In genomic region chr7:100967292-100967863, GRCh38 we compare ENCODE assay signal across 17 cellular contexts. TPM values are rescaled to one million over a fixed set of nuclear protein-coding genes. Genes with fewer than 3 reads are reported as not detected.
DNase-seq lines count a peak whose midpoint lies in the region; ATAC-seq and TF ChIP-seq lines count a peak whose summit lies in the region.
"Had no signal": no experiment of that assay in that cellular context is flagged by ENCODE, and none has a peak within 500 bp of the region (broad histone marks: within the 10 kb centered on the region; RNA-seq: fewer than 3 reads in every experiment).

No MANE protein-coding gene starts in this region.

- in situ Hi-C loops in transverse colon (cut with MboI; ENCODE audit: low pct_ligation_motif_present in 1 of 4, low pct_unique_long_range_greater_than_20kb in 1 of 4, low sequenced_read_pairs in 3 of 4), result no loop called here

- H3K36me3 Mint-ChIP-seq in T-helper 17 cell (ENCODE audit: low read depth), result peaks cover 11% of the 10 kb centered on the region
- H3K36me3 Mint-ChIP-seq in immature natural killer cell, result no peaks in the 10 kb centered on the region
- H3K36me3 Mint-ChIP-seq: stimulated activated memory B cell treated with anti-CD40 and anti-IgM and Interleukin-4, amounts not matched to agents 10 μg/mL and 1 μg/mL and 100 μg/mL, for 72 hours had no signal

- no peak for ATAC-seq in Right ventricle myocardium inferior
- no peak for ATAC-seq in left cardiac atrium
- ATAC-seq in T-helper 17 cell, result no peak

- H3K27ac Mint-ChIP-seq in T-helper 17 cell (no peak overlapping the region), immature natural killer cell (no peak overlapping the region)
- H3K27ac Mint-ChIP-seq: stimulated activated memory B cell treated with anti-CD40 and anti-IgM and Interleukin-4, amounts not matched to agents 10 μg/mL and 1 μg/mL and 100 μg/mL, for 72 hours had no signal

- H3K4me3 ChIP-seq in transverse colon, result peak overlapping the region; percentile 35 to 46 (median 40)

- DNase-seq in Right ventricle myocardium inferior (ENCODE audit: missing footprints) (peak; percentile 37), left cardiac atrium (no peak), T-helper 17 cell (no peak), immature natural killer cell (no peak), transverse colon (peak; percentile 47), SKM-1 (lab: John Stamatoyannopoulos, UW; ENCODE audit: unreplicated experiment) (no peak), GF-D8 (lab: John Stamatoyannopoulos, UW) (no peak), NCI-H146 (lab: John Stamatoyannopoulos, UW) (no peak)
- DNase-seq: activated effector memory CD4-positive, alpha-beta T cell treated with Interleukin-2 at 50 U/mL for 16 hours; head of caudate nucleus; KBM-7; lower lobe of right lung; NCI-H2029 had no signal

- H3K4me1 ChIP-seq in transverse colon, result peaks cover 9 to 37% (median 20%) of the 10 kb centered on the region in 4 donors

- 22 to 25% methylated on average over 8 to 13 of the region's 13 CpGs for WGBS in transverse colon (ENCODE audit: low coverage in 1 of 2), 2 donors

- intact Hi-C loops in Right ventricle myocardium inferior (cut with DNase I) (loop anchor here (5.0 kb wide), 1 partner anchor 90 kb away; no protein-coding TSS in a partner anchor), left cardiac atrium (cut with DNase I) (loop anchor here in 1 of 2 donors (10.0 kb wide), 1 partner anchor 87 kb away; no protein-coding TSS in a partner anchor), transverse colon (cut with DNase I; ENCODE audit: low total_unique reads) (no loop called here)

- H3K4me3 Mint-ChIP-seq in T-helper 17 cell (peak overlapping the region; percentile 72), immature natural killer cell (peak overlapping the region; percentile 44 to 80 (median 54))

- H3K4me1 Mint-ChIP-seq in T-helper 17 cell (peaks cover 17% of the 10 kb centered on the region), immature natural killer cell (peaks cover 15 to 19% of the 10 kb centered on the region in 2 donors)

- H3K9me3 ChIP-seq in T-helper 17 cell (ENCODE audit: control insufficient read depth, low read length, poor library complexity, severe bottlenecking) (peaks cover 3% of the 10 kb centered on the region), transverse colon (no peaks in the 10 kb centered on the region)
- H3K9me3 ChIP-seq: breast epithelium, lower lobe of right lung had no signal

- TF ChIP-seq EP300 in transverse colon (IDR thresholded peaks at IDR 0.05; ENCODE audit: low read depth), result no peak

- H3K27ac ChIP-seq in transverse colon, result peak overlapping the region; percentile 78 to 83 (median 80)
- H3K27ac ChIP-seq: breast epithelium, lower lobe of right lung had no signal

- peaks cover 49% of the 10 kb centered on the region for H3K27me3 ChIP-seq in transverse colon

- no peaks in the 10 kb centered on the region for H3K36me3 ChIP-seq in transverse colon
- H3K36me3 ChIP-seq: breast epithelium, lower lobe of right lung had no signal

- H3K27me3 Mint-ChIP-seq in T-helper 17 cell (peaks cover 81% of the 10 kb centered on the region), immature natural killer cell (ENCODE audit: low read depth in 3 of 3) (peaks cover 15 to 40% (median 21%) of the 10 kb centered on the region in 3 donors)

- TF ChIP-seq CTCF in transverse colon (IDR thresholded peaks at IDR 0.05), result no peak

- TF ChIP-seq POLR2A in transverse colon (IDR thresholded peaks at IDR 0.05), result no peak

- no peaks in the 10 kb centered on the region for H3K9me3 Mint-ChIP-seq in immature natural killer cell
- H3K9me3 Mint-ChIP-seq: stimulated activated memory B cell treated with anti-CD40 and anti-IgM and Interleukin-4, amounts not matched to agents 10 μg/mL and 1 μg/mL and 100 μg/mL, for 72 hours had no signal

RNA-seq across cellular contexts. Expression of gene MUC12, which starts 2.0 kb away (rescaled TPM):
- total RNA-seq in Right ventricle myocardium inferior, result not detected
- total RNA-seq in left cardiac atrium, result under 1 TPM; 0.35 to 0.39 TPM
- total RNA-seq in T-helper 17 cell, result 1 to 10 TPM in 1 of 2 donors, not detected in 1; 1.1 TPM
- polyA plus RNA-seq in immature natural killer cell, result under 1 TPM in 1 of 3 donors, not detected in 2; 0.96 TPM
- total RNA-seq in transverse colon, result 1,000 to 10,000 TPM in 1 of 4 donors, 100 to 1,000 TPM in 2, 10 to 100 TPM in 1; 90.2 to 2,095 (median 445) TPM
- total RNA-seq: endothelial cell of umbilical vein, SK-MEL-5 had no signal
- polyA plus RNA-seq: endothelial cell of umbilical vein had no signal

RNA-seq across cellular contexts. Expression of gene MUC3A, which starts 18.0 kb away (rescaled TPM):
- 0.51 TPM for total RNA-seq in Right ventricle myocardium inferior
- under 1 TPM; 0.35 to 0.76 TPM for total RNA-seq in left cardiac atrium
- not detected for total RNA-seq in T-helper 17 cell
- not detected for polyA plus RNA-seq in immature natural killer cell
- 100 to 1,000 TPM in 1 of 4 donors, 10 to 100 TPM in 3; 11.7 to 233 (median 64.7) TPM for total RNA-seq in transverse colon
- total RNA-seq: endothelial cell of umbilical vein, SK-MEL-5 had no signal
- polyA plus RNA-seq: endothelial cell of umbilical vein had no signal

RNA-seq across cellular contexts. Expression of gene MUC17, which starts 52.5 kb away (rescaled TPM):
- total RNA-seq in Right ventricle myocardium inferior (not detected), left cardiac atrium (not detected), T-helper 17 cell (not detected), transverse colon (100 to 1,000 TPM in 1 of 4 donors, 10 to 100 TPM in 2, under 1 TPM in 1; 0.80 to 102 (median 20.0) TPM)
- polyA plus RNA-seq in immature natural killer cell, result not detected
- total RNA-seq: endothelial cell of umbilical vein, lower lobe of right lung, SK-MEL-5 had no signal
- polyA plus RNA-seq: endothelial cell of umbilical vein had no signal

Comparison
In these comparisons a context has a peak if more than half of its experiments do, and no peak if none do; other contexts are left out.
1. DNase-seq: peak in Right ventricle myocardium inferior (single experiment) and transverse colon (single experiment); none in left cardiac atrium (single experiment), T-helper 17 cell (0 of 3), immature natural killer cell (0 of 3), SKM-1 (single experiment), GF-D8 (single experiment) and NCI-H146 (single experiment).
2. RNA of gene MUC12, which starts 2.0 kb away (total RNA-seq): 90.2 to 2,095 TPM in transverse colon; 1.1 TPM in T-helper 17 cell, 0.35 to 0.39 TPM in left cardiac atrium and not detected in Right ventricle myocardium inferior (single experiment); every median in the first group is over 10 times any median in the second.